ENCODE assay signal across 1 cellular context in genomic region chr9:78286946-78287388, GRCh38.
A peak's percentile ranks its signal among the peaks of the same experiment; 100 is the strongest.
TF ChIP-seq lines count a peak whose summit lies in the region.

No MANE protein-coding gene starts in this region.

TF ChIP-seq in HepG2, 621 proteins besides CTCF, POLR2A, EP300 and RAD21 (continued from another document and continues in another):
- TF ChIP-seq ZHX1 (CRISPR knock-in tag; IDR thresholded peaks at IDR 0.05; ENCODE audit: low read depth) (no peak), ZBTB49 (CRISPR knock-in tag; IDR thresholded peaks at IDR 0.05; ENCODE audit: borderline replicate concordance) (no peak), TARDBP (CRISPR knock-in tag; IDR thresholded peaks at IDR 0.05) (peak; percentile 76), ZNF136 (CRISPR knock-in tag; IDR thresholded peaks at IDR 0.05; ENCODE audit: low read depth) (no peak), ZNF574 (CRISPR knock-in tag; IDR thresholded peaks at IDR 0.05) (peak; percentile 48; the same call in 1 of the 2 replicates), ZBTB43 (CRISPR knock-in tag; conservative IDR thresholded peaks at IDR 0.05) (0 out of 2 replicates have a peak, but pooled peaks have one; percentile 59), ZNF407 (CRISPR knock-in tag; IDR thresholded peaks at IDR 0.05; ENCODE audit: not compliant biosample characterization) (no peak), FOXP1 (IDR thresholded peaks at IDR 0.05) (peak; percentile 93), FOXP1 (CRISPR knock-in tag; IDR thresholded peaks at IDR 0.05) (peak; percentile 96), SPEN (CRISPR knock-in tag; IDR thresholded peaks at IDR 0.05; ENCODE audit: low read depth) (no peak), FOSL2 (CRISPR knock-in tag; IDR thresholded peaks at IDR 0.05) (peak; percentile 77), ZNF18 (CRISPR knock-in tag; IDR thresholded peaks at IDR 0.05; ENCODE audit: insufficient replicate concordance) (no peak), HMG20B (CRISPR knock-in tag; conservative IDR thresholded peaks at IDR 0.05) (peak; percentile 82; the same call in 1 of the 2 replicates), KIAA2018 (CRISPR knock-in tag; IDR thresholded peaks at IDR 0.05; ENCODE audit: borderline replicate concordance) (no peak), ZBTB33 (CRISPR knock-in tag; IDR thresholded peaks at IDR 0.05) (peak; percentile 71)
